ENCODE assay signal across 24 cellular contexts in the genomic region with DNA sequence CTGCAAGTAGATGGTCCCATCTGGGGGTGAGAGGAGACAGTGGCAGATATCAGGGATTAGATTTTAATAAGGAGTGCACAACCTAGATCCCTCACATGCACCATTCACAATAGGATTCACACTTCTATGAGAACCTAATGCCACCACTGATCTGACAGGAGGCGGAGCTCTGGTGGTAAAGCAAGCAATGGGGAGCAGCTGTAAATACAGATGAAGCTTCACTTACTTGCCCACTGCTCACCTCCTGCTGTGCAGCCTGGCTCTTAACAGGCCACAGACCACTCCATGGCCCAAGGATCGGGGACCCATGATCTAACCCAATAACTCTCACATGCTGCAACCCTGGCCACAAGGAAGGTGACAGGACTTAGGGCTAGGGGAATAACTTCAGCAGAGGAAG.
"Had no signal": no experiment of that assay in that cellular context is flagged by ENCODE, and none has a peak within 500 bp of the region (broad histone marks: within the 10 kb centered on the region; RNA-seq: fewer than 3 reads in every experiment).

No MANE protein-coding gene starts in this region.

- H3K4me1 ChIP-seq: left ventricle myocardium inferior, right atrium auricular region, right lobe of liver, tibial nerve, upper lobe of left lung, vagina had no signal

- H3K4me3 Mint-ChIP-seq: memory B cell; naive thymus-derived CD4-positive, alpha-beta T cell; natural killer cell treated with Interleukin-12 subunit alpha and Interleukin-12 subunit beta and Interleukin-15 and Interleukin-18, amount 100 ng/mL, for 72 hours; stimulated activated memory B cell treated with anti-CD40 and anti-IgM and Interleukin-4, amounts not matched to agents 10 μg/mL and 1 μg/mL and 100 μg/mL, for 72 hours; stimulated activated naive CD8-positive, alpha-beta T cell treated with anti-CD3 and anti-CD28 coated beads, Interleukin-15, amount 100 ng/mL, for 72 hours had no signal

- DNase-seq: islet precursor cell; left ventricle myocardium inferior; midbrain; mucosa of descending colon; naive thymus-derived CD4-positive, alpha-beta T cell; ovary; right lobe of liver; stimulated activated CD4-positive, alpha-beta T cell treated with anti-CD3 and anti-CD28 coated beads, Interleukin-1b, Interleukin-23, amount 100 ng/mL, for 48 hours; stimulated activated CD4-positive, alpha-beta T cell treated with anti-CD3 and anti-CD28 coated beads, Interleukin-2, amount 100 ng/mL, for 48 hours; stimulated activated CD4-positive, alpha-beta T cell treated with anti-CD3 and anti-CD28 coated beads, Interleukin-4, amount 100 ng/mL, for 4 hours; stimulated activated CD8-positive, alpha-beta memory T cell treated with anti-CD3 and anti-CD28 coated beads, Interleukin-4, amount 100 ng/mL, for 48 hours; stimulated activated naive CD4-positive, alpha-beta T cell treated with Interleukin-2 at 50 U/mL for 16 hours; stimulated activated naive CD8-positive, alpha-beta T cell treated with anti-CD3 and anti-CD28 coated beads, Interleukin-15, amount 100 ng/mL, for 72 hours; substantia nigra; upper lobe of left lung had no signal

- H3K27me3 ChIP-seq: ovary, right atrium auricular region, right lobe of liver, tibial nerve, upper lobe of left lung, vagina had no signal

- H3K4me1 Mint-ChIP-seq: memory B cell; stimulated activated memory B cell treated with anti-CD40 and anti-IgM and Interleukin-4, amounts not matched to agents 10 μg/mL and 1 μg/mL and 100 μg/mL, for 72 hours; stimulated activated naive CD8-positive, alpha-beta T cell treated with anti-CD3 and anti-CD28 coated beads, Interleukin-15, amount 100 ng/mL, for 72 hours had no signal

- H3K4me3 ChIP-seq: left ventricle myocardium inferior, lung, mucosa of descending colon, ovary, right atrium auricular region, right lobe of liver, smooth muscle cell, tibial nerve, upper lobe of left lung, vagina had no signal

- H3K9me3 ChIP-seq: left ventricle myocardium inferior, mucosa of descending colon, ovary, right atrium auricular region, right lobe of liver, tibial nerve, upper lobe of left lung, vagina had no signal

- H3K9me3 Mint-ChIP-seq: memory B cell; natural killer cell treated with Interleukin-12 subunit alpha and Interleukin-12 subunit beta and Interleukin-15 and Interleukin-18, amount 100 ng/mL, for 72 hours; stimulated activated memory B cell treated with anti-CD40 and anti-IgM and Interleukin-4, amounts not matched to agents 10 μg/mL and 1 μg/mL and 100 μg/mL, for 72 hours; stimulated activated naive CD8-positive, alpha-beta T cell treated with anti-CD3 and anti-CD28 coated beads, Interleukin-15, amount 100 ng/mL, for 72 hours had no signal

- H3K27me3 Mint-ChIP-seq: progenitor cell of endocrine pancreas; stimulated activated naive CD8-positive, alpha-beta T cell treated with anti-CD3 and anti-CD28 coated beads, Interleukin-15, amount 100 ng/mL, for 72 hours had no signal

- ATAC-seq: mucosa of descending colon; naive thymus-derived CD4-positive, alpha-beta T cell; natural killer cell treated with Interleukin-12 subunit alpha and Interleukin-12 subunit beta and Interleukin-15 and Interleukin-18, amount 100 ng/mL, for 72 hours; right lobe of liver; stimulated activated memory B cell treated with anti-CD40 and anti-IgM and Interleukin-4, amounts not matched to agents 10 μg/mL and 1 μg/mL and 100 μg/mL, for 72 hours; stimulated activated naive CD8-positive, alpha-beta T cell treated with anti-CD3 and anti-CD28 coated beads, Interleukin-15, amount 100 ng/mL, for 72 hours had no signal

- H3K36me3 ChIP-seq: left ventricle myocardium inferior, ovary, right atrium auricular region, right lobe of liver, tibial nerve, upper lobe of left lung, vagina had no signal

- H3K36me3 Mint-ChIP-seq: memory B cell; naive thymus-derived CD4-positive, alpha-beta T cell; natural killer cell treated with Interleukin-12 subunit alpha and Interleukin-12 subunit beta and Interleukin-15 and Interleukin-18, amount 100 ng/mL, for 72 hours; stimulated activated memory B cell treated with anti-CD40 and anti-IgM and Interleukin-4, amounts not matched to agents 10 μg/mL and 1 μg/mL and 100 μg/mL, for 72 hours had no signal

- H3K27ac ChIP-seq: left ventricle myocardium inferior, ovary, right atrium auricular region, right lobe of liver, tibial nerve, upper lobe of left lung, vagina had no signal
